ENCODE assay signal across 9 cellular contexts in the genomic region with DNA sequence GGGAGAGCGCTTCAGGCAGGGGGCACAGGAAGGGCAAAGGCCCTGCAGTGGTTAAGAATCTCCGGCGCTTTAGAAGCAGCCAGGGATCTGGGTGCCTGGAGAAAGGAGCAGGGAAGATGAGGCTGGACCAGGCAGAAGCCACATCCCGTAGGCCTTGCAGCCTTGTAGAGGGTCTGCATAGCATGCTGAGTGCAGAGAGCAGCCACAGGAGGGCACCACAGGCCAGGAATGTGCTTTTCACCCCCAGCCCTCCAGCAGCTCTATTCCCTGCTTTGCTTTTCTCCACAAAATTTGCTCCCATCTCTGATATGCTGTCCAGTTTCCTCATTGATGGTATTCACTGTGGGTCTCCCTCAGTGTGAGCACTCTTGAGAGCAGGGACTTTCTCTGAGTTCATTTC. TPM values are rescaled to one million over a fixed set of nuclear protein-coding genes. Genes with fewer than 3 reads are reported as not detected.
DNase-seq lines count a peak whose midpoint lies in the region; ATAC-seq and TF ChIP-seq lines count a peak whose summit lies in the region.
"Had no signal": no experiment of that assay in that cellular context is flagged by ENCODE, and none has a peak within 500 bp of the region (broad histone marks: within the 10 kb centered on the region; RNA-seq: fewer than 3 reads in every experiment).

No MANE protein-coding gene starts in this region.

- CTCF ChIA-PET in activated naive CD4-positive, alpha-beta T cell treated with anti-CD3 and anti-CD28 coated beads for 36 hours (lab: Charles Lee) = interaction anchor here (1.2 to 1.7 kb wide), 2 partner anchors 109 to 114 kb away, joined by 3 to 4 read pairs; no protein-coding TSS in a partner anchor

- peaks cover 17% of the 10 kb centered on the region for H3K4me1 ChIP-seq in KMS-11 (ENCODE audit: low read depth, poor library complexity, severe bottlenecking)

- no peak for ATAC-seq in GM21423 (IDR thresholded peaks at IDR 0.05; ENCODE audit: unreplicated experiment)

- intact Hi-C loops in activated naive CD4-positive, alpha-beta T cell treated with anti-CD3 and anti-CD28 coated beads for 36 hours (cut with micrococcal nuclease) = no loop called here

- H3K4me3 Mint-ChIP-seq in activated naive CD4-positive, alpha-beta T cell treated with anti-CD3 and anti-CD28 coated beads for 36 hours = no peak overlapping the region
- H3K4me3 Mint-ChIP-seq in glutamatergic neuron (ENCODE audit: unreplicated experiment) = no peak overlapping the region

- H3K4me3 ChIP-seq in KMS-11 (IDR thresholded peaks at IDR 0.05; ENCODE audit: insufficient read depth, low read depth, low read length) = no peak overlapping the region

- H3K79me2 ChIP-seq in KMS-11 (ENCODE audit: insufficient read depth, low read depth) = peaks cover 38% of the 10 kb centered on the region

- no peak overlapping the region for H2AFZ ChIP-seq in KMS-11 (ENCODE audit: low read depth)

- peaks cover 4% of the 10 kb centered on the region; the same call in 1 of the 2 replicates for H4K20me1 ChIP-seq in KMS-11 (ENCODE audit: insufficient read depth)

- TF ChIP-seq CTCF in KMS-11 (conservative IDR thresholded peaks at IDR 0.05; ENCODE audit: low read depth, low read length) = peak; percentile 25; the same call in 1 of the 2 replicates
- peak; percentile 34 for TF ChIP-seq CTCF in glutamatergic neuron (IDR thresholded peaks at IDR 0.05; ENCODE audit: partially characterized antibody, unreplicated experiment)

- 0 out of 2 replicates have a peak, but pooled peaks cover 7% of the 10 kb centered on the region for H3K36me3 ChIP-seq in KMS-11 (ENCODE audit: insufficient read depth)

- H3K9me3 Mint-ChIP-seq in activated naive CD4-positive, alpha-beta T cell treated with anti-CD3 and anti-CD28 coated beads for 36 hours = no peaks in the 10 kb centered on the region
- peaks cover 2% of the 10 kb centered on the region for H3K9me3 Mint-ChIP-seq in glutamatergic neuron (ENCODE audit: unreplicated experiment)

- H3K4me2 ChIP-seq in KMS-11 = no peak overlapping the region

- peaks cover 7% of the 10 kb centered on the region for H3K4me1 Mint-ChIP-seq in activated naive CD4-positive, alpha-beta T cell treated with anti-CD3 and anti-CD28 coated beads for 36 hours (ENCODE audit: low read depth)
- H3K4me1 Mint-ChIP-seq in glutamatergic neuron (ENCODE audit: low read depth, unreplicated experiment) = no peaks in the 10 kb centered on the region

- peaks cover 18% of the 10 kb centered on the region for H3K36me3 Mint-ChIP-seq in activated naive CD4-positive, alpha-beta T cell treated with anti-CD3 and anti-CD28 coated beads for 36 hours (ENCODE audit: low read depth)
- no peaks in the 10 kb centered on the region for H3K36me3 Mint-ChIP-seq in glutamatergic neuron (ENCODE audit: unreplicated experiment)

- no peak overlapping the region for H3K27ac Mint-ChIP-seq in activated naive CD4-positive, alpha-beta T cell treated with anti-CD3 and anti-CD28 coated beads for 36 hours
- H3K27ac Mint-ChIP-seq in glutamatergic neuron (ENCODE audit: unreplicated experiment) = no peak overlapping the region

- DNase-seq in DMS114 treated with DMSO at 0.1 percent for 48 hours (lab: John Stamatoyannopoulos, UW; ENCODE audit: unreplicated experiment) (peak; percentile 19), glutamatergic neuron (peak; percentile 82), putamen (ENCODE audit: low spot score) (peak; percentile 75), NCI-H1092 (lab: John Stamatoyannopoulos, UW) (no peak), T-helper 1 cell (no peak)
- peak; percentile 20 for DNase-seq in activated naive CD4-positive, alpha-beta T cell treated with anti-CD3 and anti-CD28 coated beads for 36 hours

- no peak overlapping the region for H3K27ac ChIP-seq in KMS-11

- H3K27me3 Mint-ChIP-seq in activated naive CD4-positive, alpha-beta T cell treated with anti-CD3 and anti-CD28 coated beads for 36 hours (ENCODE audit: low read depth) = no peaks in the 10 kb centered on the region
- H3K27me3 Mint-ChIP-seq in glutamatergic neuron (ENCODE audit: unreplicated experiment) = peaks cover 4% of the 10 kb centered on the region

- no peaks in the 10 kb centered on the region for H3K27me3 ChIP-seq in KMS-11 (ENCODE audit: insufficient read depth, low read depth)

- H3K9ac ChIP-seq in KMS-11 = no peak overlapping the region

RNA-seq across cellular contexts. Expression of gene WDR62, which starts 5.7 kb away (rescaled TPM):
- total RNA-seq in activated naive CD4-positive, alpha-beta T cell treated with anti-CD3 and anti-CD28 coated beads for 36 hours = 10 to 100 TPM; 23.7 to 25.6 TPM
- total RNA-seq in glutamatergic neuron (ENCODE audit: unreplicated experiment) = 5.5 TPM

RNA-seq across cellular contexts. Expression of gene THAP8, which starts 6.3 kb away (rescaled TPM):
- 1 to 10 TPM; 1.1 to 1.2 TPM for total RNA-seq in activated naive CD4-positive, alpha-beta T cell treated with anti-CD3 and anti-CD28 coated beads for 36 hours
- 10.1 TPM for total RNA-seq in glutamatergic neuron (ENCODE audit: unreplicated experiment)

RNA-seq across cellular contexts. Expression of gene CLIP3, which starts 27.8 kb away (rescaled TPM):
- under 1 TPM in 1 of 2 experiments, not detected in 1; 0.15 TPM for total RNA-seq in activated naive CD4-positive, alpha-beta T cell treated with anti-CD3 and anti-CD28 coated beads for 36 hours
- total RNA-seq in glutamatergic neuron (ENCODE audit: unreplicated experiment) = 146 TPM

RNA-seq across cellular contexts. Expression of gene ALKBH6, which starts 46.4 kb away (rescaled TPM):
- total RNA-seq in activated naive CD4-positive, alpha-beta T cell treated with anti-CD3 and anti-CD28 coated beads for 36 hours = 10 to 100 TPM; 36.9 to 37.8 TPM
- total RNA-seq in glutamatergic neuron (ENCODE audit: unreplicated experiment) = 29.5 TPM

RNA-seq across cellular contexts. Expression of gene OVOL3, which starts 50.5 kb away (rescaled TPM):
- not detected for total RNA-seq in activated naive CD4-positive, alpha-beta T cell treated with anti-CD3 and anti-CD28 coated beads for 36 hours
- not detected for total RNA-seq in glutamatergic neuron (ENCODE audit: unreplicated experiment)
- total RNA-seq: urinary bladder had no signal

Comparison
In these comparisons a context has a peak if more than half of its experiments do, and no peak if none do; other contexts are left out.
1. DNase-seq: peak in DMS114 treated with DMSO at 0.1 percent for 48 hours (single experiment), activated naive CD4-positive, alpha-beta T cell treated with anti-CD3 and anti-CD28 coated beads for 36 hours (single experiment), glutamatergic neuron (single experiment) and putamen (single experiment); none in NCI-H1092 (single experiment) and T-helper 1 cell (0 of 5).
2. RNA of gene CLIP3, which starts 27.8 kb away (total RNA-seq): 146 TPM in glutamatergic neuron (single experiment); 0.15 TPM in activated naive CD4-positive, alpha-beta T cell treated with anti-CD3 and anti-CD28 coated beads for 36 hours; every median in the first group is over 100 times any median in the second.